ENCODE assay signal across 8 cellular contexts in genomic region chr11:18588297-18589252, GRCh38. TPM values are rescaled to one million over a fixed set of nuclear protein-coding genes. Genes with fewer than 3 reads are reported as not detected.
DNase-seq lines count a peak whose midpoint lies in the region; TF ChIP-seq lines count a peak whose summit lies in the region.

Gene UEVLD (minus strand): TSS chr11:18588734. CDS start chr11:18588654, 80 bp downstream.

- peak within 1 kb of the TSS; percentile 70 for H3K27ac ChIP-seq in vagina

- H3K36me3 ChIP-seq in GM06990 (ENCODE audit: control insufficient read depth, insufficient read depth, low read length) (no peaks in the 10 kb centered on the region), vagina (no peaks in the 10 kb centered on the region)

- in situ Hi-C loops in astrocyte of the spinal cord (cut with HindIII; ENCODE audit: low sequenced_read_pairs), result no loop called here

- DNase-seq in GM06990 (ENCODE audit: extremely low read depth, insufficient read length) (peak; percentile 82), HCEC 1CT (peak; percentile 88), NCI-H1092 (lab: John Stamatoyannopoulos, UW) (peak; percentile 2), T-helper 22 cell (ENCODE audit: low read depth) (peak; percentile 51), astrocyte of the spinal cord (ENCODE audit: low read depth, low spot score) (peak; percentile 92), hippocampal formation (lab: John Stamatoyannopoulos, UW) (peak; percentile 78 to 88), renal cortical epithelial cell (ENCODE audit: low read depth) (peak; percentile 78), vagina (ENCODE audit: extremely low spot score in 2 of 2) (peak in 1 of 2 donors; percentile 93)

- peak within 1 kb of the TSS; percentile 84 for H3K4me3 ChIP-seq in GM06990 (replicated peaks; ENCODE audit: low read depth, low read length)
- H3K4me3 ChIP-seq in astrocyte of the spinal cord (ENCODE audit: low read depth, low read length), result peak within 1 kb of the TSS; percentile 77
- peak within 1 kb of the TSS; percentile 80 to 90 for H3K4me3 ChIP-seq in vagina

- peaks cover 35% of the 10 kb centered on the region for H3K4me1 ChIP-seq in vagina

- TF ChIP-seq POLR2A in vagina (IDR thresholded peaks at IDR 0.05), result peak in 1 of 2 donors; percentile 31

- intact Hi-C loops in vagina (cut with DNase I), result loop anchor here (5.0 kb wide), 1 partner anchor 134 kb away; no protein-coding TSS in a partner anchor

- no peaks in the 10 kb centered on the region for H3K27me3 ChIP-seq in GM06990 (replicated peaks; ENCODE audit: control insufficient read depth, insufficient read depth, low read length)
- H3K27me3 ChIP-seq in vagina, result no peaks in the 10 kb centered on the region

- no peaks in the 10 kb centered on the region for H3K9me3 ChIP-seq in vagina

- TF ChIP-seq CTCF in GM06990 (IDR thresholded peaks at IDR 0.05; ENCODE audit: insufficient read depth, low read length, poor library complexity, severe bottlenecking) (no peak), astrocyte of the spinal cord (IDR thresholded peaks at IDR 0.05; ENCODE audit: low read depth, low read length) (no peak), vagina (IDR thresholded peaks at IDR 0.05) (no peak)

RNA-seq across cellular contexts. Expression of gene UEVLD, which starts in this region (rescaled TPM):
- total RNA-seq in renal cortical epithelial cell (46.6 and 75.0 TPM in 2 replicates), vagina (21.4 TPM)
